Comparison of ENCODE assay signal across 8 cellular contexts in the genomic region with DNA sequence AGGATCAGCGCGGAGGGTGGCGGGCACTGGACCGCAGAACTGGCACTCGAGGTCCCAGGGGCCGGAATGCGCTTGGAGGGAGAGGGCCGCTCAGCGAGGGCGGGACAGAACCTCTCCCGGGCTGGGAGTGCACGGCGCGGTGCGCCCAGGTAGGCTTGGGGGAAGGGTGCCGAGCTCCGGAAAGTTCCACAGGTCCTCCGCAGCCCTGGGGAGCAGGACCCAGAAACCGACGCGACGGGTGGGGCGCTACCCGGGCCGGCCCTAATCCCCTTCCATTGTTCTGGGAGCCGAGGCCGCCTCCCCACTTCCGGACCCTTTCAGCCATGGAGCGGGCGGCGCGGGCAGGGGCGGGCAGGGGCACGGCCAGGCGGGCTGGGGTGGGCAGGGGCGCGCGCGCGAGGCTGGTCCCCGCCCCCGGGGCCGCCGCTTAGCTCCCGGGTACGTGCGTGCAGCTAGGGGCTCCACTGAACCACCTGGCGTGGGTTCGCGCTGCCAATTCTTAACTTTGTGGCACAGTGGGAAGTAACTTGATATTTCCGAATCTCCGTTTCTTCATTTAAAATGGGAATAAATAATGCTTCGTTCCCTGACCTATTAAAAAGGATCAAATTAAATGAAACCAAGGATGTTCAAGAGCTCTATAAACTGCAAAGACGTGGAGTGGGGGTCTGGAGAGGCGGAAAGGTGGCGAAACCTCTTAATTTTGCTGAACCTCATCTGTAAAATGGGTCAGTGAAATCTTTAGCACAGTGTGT. TPM values are rescaled to one million over a fixed set of nuclear protein-coding genes. Genes with fewer than 3 reads are reported as not detected.
A peak's percentile ranks its signal among the peaks of the same experiment; 100 is the strongest.
DNase-seq lines count a peak whose midpoint lies in the region; ATAC-seq and TF ChIP-seq lines count a peak whose summit lies in the region.

No MANE protein-coding gene starts in this region.

- H3K4me1 ChIP-seq in iPS-20b (ENCODE audit: insufficient read depth, low read length): peaks cover 7% of the 10 kb centered on the region; the same call in 1 of the 2 replicates
- peaks cover 0 to 22% (median 8%) of the 10 kb centered on the region in 6 donors for H3K4me1 ChIP-seq in spleen

- no peak for ATAC-seq in activated naive CD8-positive, alpha-beta T cell treated with anti-CD3 and anti-CD28 coated beads, Interleukin-2, amount 50 U/mL, for 24 hours
- ATAC-seq in HG03342 (IDR thresholded peaks at IDR 0.05; ENCODE audit: unreplicated experiment): no peak

- H3K27ac ChIP-seq in iPS-20b (ENCODE audit: low read length) (no peak overlapping the region), spleen (peak overlapping the region in 3 of 8 donors; percentile 15 to 63 (median 15))

- H3K4me1 Mint-ChIP-seq in activated naive CD8-positive, alpha-beta T cell treated with anti-CD3 and anti-CD28 coated beads, Interleukin-2, amount 50 U/mL, for 24 hours: peaks cover 5% of the 10 kb centered on the region

- H3K4me3 ChIP-seq in iPS-20b (ENCODE audit: low read length) (peak overlapping the region; percentile 78), spleen (peak overlapping the region in 5 of 8 donors; percentile 17 to 62 (median 28))

- H3K9me3 Mint-ChIP-seq in activated naive CD8-positive, alpha-beta T cell treated with anti-CD3 and anti-CD28 coated beads, Interleukin-2, amount 50 U/mL, for 24 hours: no peaks in the 10 kb centered on the region

- no peak overlapping the region for H3K27ac Mint-ChIP-seq in activated naive CD8-positive, alpha-beta T cell treated with anti-CD3 and anti-CD28 coated beads, Interleukin-2, amount 50 U/mL, for 24 hours

- no peaks in the 10 kb centered on the region for H3K36me3 ChIP-seq in iPS-20b (ENCODE audit: insufficient read depth, low read depth, low read length)
- no peaks in the 10 kb centered on the region for H3K36me3 ChIP-seq in spleen

- H3K9me3 ChIP-seq in iPS-20b (ENCODE audit: insufficient read depth, low read depth, low read length): no peaks in the 10 kb centered on the region
- no peaks in the 10 kb centered on the region for H3K9me3 ChIP-seq in spleen

- H3K27me3 ChIP-seq in iPS-20b (ENCODE audit: insufficient read depth, low read length) (peaks cover 48% of the 10 kb centered on the region), spleen (replicated peaks in 1 of 7) (peaks cover 0 to 77% (median 15%) of the 10 kb centered on the region in 7 donors)

- peak overlapping the region; percentile 58; the same call in 1 of the 2 replicates for H3K9ac ChIP-seq in iPS-20b (ENCODE audit: low read depth, low read length)

- 5 to 12% (median 8%) methylated on average over 35 to 56 of the region's 56 CpGs for WGBS in spleen, 5 donors

- intact Hi-C loops in spleen (cut with DNase I; ENCODE audit: low total_unique reads): no loop called here

- peak; percentile 37 for DNase-seq in NCI-H1092 treated with DMSO at 0.1 percent for 48 hours (lab: John Stamatoyannopoulos, UW)
- no peak for DNase-seq in NCI-H1092 (lab: John Stamatoyannopoulos, UW)
- DNase-seq in activated naive CD8-positive, alpha-beta T cell treated with anti-CD3 and anti-CD28 coated beads, Interleukin-2, amount 50 U/mL, for 24 hours: no peak
- DNase-seq in spleen: no peak
- DNase-seq in activated CD8-positive, alpha-beta memory T cell treated with anti-CD3 and anti-CD28 coated beads for 24 hours: no peak
- no peak for DNase-seq in anterior cingulate cortex (lab: John Stamatoyannopoulos, UW)

- H3K36me3 Mint-ChIP-seq in activated naive CD8-positive, alpha-beta T cell treated with anti-CD3 and anti-CD28 coated beads, Interleukin-2, amount 50 U/mL, for 24 hours (ENCODE audit: low read depth): no peaks in the 10 kb centered on the region

- peak overlapping the region; percentile 54 for H3K4me3 Mint-ChIP-seq in activated naive CD8-positive, alpha-beta T cell treated with anti-CD3 and anti-CD28 coated beads, Interleukin-2, amount 50 U/mL, for 24 hours

- peaks cover 52% of the 10 kb centered on the region for H3K27me3 Mint-ChIP-seq in activated naive CD8-positive, alpha-beta T cell treated with anti-CD3 and anti-CD28 coated beads, Interleukin-2, amount 50 U/mL, for 24 hours

- no peak for TF ChIP-seq CTCF in spleen (IDR thresholded peaks at IDR 0.05 in 8 of 11, conservative IDR thresholded peaks at IDR 0.05 in 3 of 11)

- TF ChIP-seq POLR2A in spleen (IDR thresholded peaks at IDR 0.05): no peak

RNA-seq across cellular contexts. Expression of gene LGR6, which starts 20.7 kb away (rescaled TPM):
- 10 to 100 TPM in 3 of 7 donors, 1 to 10 TPM in 4; 1.9 to 24.5 (median 8.6) TPM for total RNA-seq in spleen
- polyA plus RNA-seq in spleen: 1 to 10 TPM in 2 of 3 donors, under 1 TPM in 1; 0.61 to 3.3 (median 2.0) TPM

RNA-seq across cellular contexts. Expression of gene PTPN7, which starts 53.9 kb away (rescaled TPM):
- 10 to 100 TPM; 33.1 to 49.0 (median 42.3) TPM for total RNA-seq in spleen
- polyA plus RNA-seq in spleen: 10 to 100 TPM; 27.8 to 34.2 (median 34.0) TPM
